ENCODE assay signal across 8 cellular contexts in genomic region chr15:72473670-72474465, GRCh38. TPM values are rescaled to one million over a fixed set of nuclear protein-coding genes. Genes with fewer than 3 reads are reported as not detected.
A peak's percentile ranks its signal among the peaks of the same experiment; 100 is the strongest.
DNase-seq lines count a peak whose midpoint lies in the region; ATAC-seq and TF ChIP-seq lines count a peak whose summit lies in the region.

Gene ARIH1, plus strand, starts transcription at chr15:72474330. Its CDS starts 310 bp downstream, at chr15:72474640.

- H3K27ac ChIP-seq in RWPE2 (ENCODE audit: poor library complexity, severe bottlenecking) (peak within 1 kb of the TSS; percentile 85), neural cell (ENCODE audit: low read length) (peak within 1 kb of the TSS; percentile 100), stomach (peak within 1 kb of the TSS; percentile 89 to 100 (median 99))

- DNase-seq in H4 (ENCODE audit: low spot score) (peak; percentile 95), LoVo (ENCODE audit: low spot score) (peak; percentile 97), RWPE2 (ENCODE audit: low spot score) (peak; percentile 98), fibroblast of the conjunctiva (ENCODE audit: low read depth) (peak; percentile 89), stomach (peak; percentile 98)
- DNase-seq in activated effector memory CD4-positive, alpha-beta T cell treated with anti-CD3 and anti-CD28 coated beads, Interleukin-2, amount 50 U/mL, for 16 hours, result peak; percentile 98

- H3K4me2 ChIP-seq in neural cell (ENCODE audit: low read length), result peak within 1 kb of the TSS; percentile 89

- peak in 2 of 4 donors; percentile 94 to 97 for TF ChIP-seq POLR2A in stomach (IDR thresholded peaks at IDR 0.05)

- TF ChIP-seq EP300 in neural cell (conservative IDR thresholded peaks at IDR 0.05; ENCODE audit: poor library complexity, severe bottlenecking), result peak; percentile 85
- TF ChIP-seq EP300 in stomach (IDR thresholded peaks at IDR 0.05), result no peak

- H3K9me2 ChIP-seq in neural cell (ENCODE audit: insufficient read depth, low read length), result no peaks in the 10 kb centered on the region

- H3K9ac ChIP-seq in ES-I3 (ENCODE audit: low read depth, low read length), result peak within 1 kb of the TSS; percentile 85
- H3K9ac ChIP-seq in neural cell (ENCODE audit: low read length), result peak within 1 kb of the TSS; percentile 100

- peak; percentile 89 for TF ChIP-seq CTCF in RWPE2 (IDR thresholded peaks at IDR 0.05; ENCODE audit: poor library complexity, severe bottlenecking)
- peak; percentile 56 for TF ChIP-seq CTCF in neural cell (IDR thresholded peaks at IDR 0.05; ENCODE audit: poor library complexity, severe bottlenecking)
- peak in 1 of 7 experiments; percentile 7 for TF ChIP-seq CTCF in stomach (IDR thresholded peaks at IDR 0.05)

- peak; percentile 71 for ATAC-seq in RWPE2 (ENCODE audit: low read depth)

- H3K4me1 ChIP-seq in ES-I3 (ENCODE audit: insufficient read depth, low read length) (no peaks in the 10 kb centered on the region), RWPE2 (ENCODE audit: insufficient read depth, poor library complexity, severe bottlenecking) (peaks cover 17% of the 10 kb centered on the region), stomach (peaks cover 35 to 48% (median 48%) of the 10 kb centered on the region in 4 donors)

- H4K20me1 ChIP-seq in neural cell (ENCODE audit: insufficient read depth), result peaks cover 29% of the 10 kb centered on the region

- WGBS in stomach, 5 donors, result 0 to 1% (median 0%) methylated on average over 43 to 61 of the region's 62 CpGs

- H3K9me3 ChIP-seq in ES-I3 (ENCODE audit: control insufficient read depth, insufficient read depth, low read length) (no peaks in the 10 kb centered on the region), RWPE2 (ENCODE audit: severe bottlenecking) (no peaks in the 10 kb centered on the region), neural cell (ENCODE audit: low read length) (no peaks in the 10 kb centered on the region), stomach (no peaks in the 10 kb centered on the region)

- H3K27me3 ChIP-seq in RWPE2 (ENCODE audit: insufficient read depth, poor library complexity, severe bottlenecking) (no peaks in the 10 kb centered on the region), neural cell (ENCODE audit: insufficient read depth, low read depth, low read length) (no peaks in the 10 kb centered on the region), stomach (no peaks in the 10 kb centered on the region)

- peak within 1 kb of the TSS; percentile 79 for H3K4me3 ChIP-seq in RWPE2 (ENCODE audit: severe bottlenecking)
- H3K4me3 ChIP-seq in neural cell (ENCODE audit: low read length), result peak within 1 kb of the TSS; percentile 69
- H3K4me3 ChIP-seq in stomach, result peak within 1 kb of the TSS; percentile 75 to 94 (median 81)

- peaks cover 46% of the 10 kb centered on the region for H3K79me2 ChIP-seq in neural cell (replicated peaks; ENCODE audit: insufficient read depth, low read length)

- H2AFZ ChIP-seq in neural cell (ENCODE audit: low read depth, low read length), result peak within 1 kb of the TSS; percentile 100

- TF ChIP-seq RAD21 in neural cell (conservative IDR thresholded peaks at IDR 0.05), result no peak

- peaks cover 5% of the 10 kb centered on the region for H3F3A ChIP-seq in neural cell (ENCODE audit: insufficient read depth, low read length, poor library complexity, severe bottlenecking)

- peaks cover 3% of the 10 kb centered on the region for H3K36me3 ChIP-seq in ES-I3 (ENCODE audit: insufficient read depth, low read length)
- H3K36me3 ChIP-seq in RWPE2 (ENCODE audit: low read depth), result peaks cover 34% of the 10 kb centered on the region
- peaks cover 6% of the 10 kb centered on the region for H3K36me3 ChIP-seq in neural cell (ENCODE audit: insufficient read depth, low read length)
- peaks cover 7 to 16% (median 10%) of the 10 kb centered on the region in 4 donors for H3K36me3 ChIP-seq in stomach

- intact Hi-C loops in stomach (cut with DNase I; ENCODE audit: low total_unique reads), result no loop called here

TF ChIP-seq in neural cell, 6 proteins besides CTCF, POLR2A, EP300 and RAD21:
- no peak for TF ChIP-seq EZH2 (IDR thresholded peaks at IDR 0.05; ENCODE audit: borderline replicate concordance, insufficient read depth, low read length, poor library complexity, severe bottlenecking)
- TF ChIP-seq MXI1 (conservative IDR thresholded peaks at IDR 0.05; ENCODE audit: poor library complexity, severe bottlenecking), result peak; percentile 50
- peak; percentile 91 for TF ChIP-seq REST (IDR thresholded peaks at IDR 0.05; ENCODE audit: borderline replicate concordance)
- TF ChIP-seq SMC3 (conservative IDR thresholded peaks at IDR 0.05; ENCODE audit: poor library complexity), result no peak
- peak; percentile 90 for TF ChIP-seq TAF1 (IDR thresholded peaks at IDR 0.05; ENCODE audit: low read depth)
- TF ChIP-seq POLR2AphosphoS5 (IDR thresholded peaks at IDR 0.05), result peak; percentile 99

RNA-seq across cellular contexts. Expression of gene ARIH1, which starts in this region (rescaled TPM):
- total RNA-seq in H4 (2014; rRNA removed; shearing (Covaris generic)), result 25.6 and 32.2 TPM in 2 replicates
- polyA plus RNA-seq in neural cell (72.1 and 76.7 TPM in 2 replicates), stomach (10 to 100 TPM; 16.1 to 22.5 (median 17.1) TPM)
- polyA minus RNA-seq in neural cell, result 101 and 132 TPM in 2 replicates
- total RNA-seq in stomach, result 100 to 1,000 TPM in 2 of 5 donors, 10 to 100 TPM in 3; 18.7 to 380 (median 80.0) TPM

Comparison
In these comparisons a context has a peak if more than half of its experiments do, and no peak if none do; other contexts are left out.
1. Peak in every context shown above with its lines: DNase-seq, ATAC-seq, H3K4me3 ChIP-seq and H3K27ac ChIP-seq.